Comparison of ENCODE assay signal across 1 cellular context in the genomic region with DNA sequence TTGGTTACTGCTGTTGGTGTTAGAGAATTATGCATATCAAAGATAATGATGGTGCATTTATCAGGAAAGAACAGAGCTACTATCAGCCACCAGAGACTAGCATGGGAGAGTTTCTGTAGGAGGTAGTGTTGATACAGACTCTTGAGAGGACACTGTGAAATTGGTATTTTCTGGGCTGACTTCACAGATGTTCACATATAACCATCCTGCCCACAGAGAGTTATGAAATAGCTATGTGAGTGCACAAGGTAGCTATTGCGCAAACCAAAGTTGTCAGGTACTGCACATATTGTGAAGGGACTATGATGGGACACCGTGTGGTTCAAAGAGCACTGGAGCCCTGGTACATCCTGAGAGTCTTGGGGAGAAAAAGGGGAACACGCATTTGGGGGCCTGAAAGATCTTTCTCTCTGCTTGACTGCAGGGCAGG.
TF ChIP-seq lines count a peak whose summit lies in the region.

No MANE protein-coding gene starts in this region.

TF ChIP-seq in HepG2, 621 proteins besides CTCF, POLR2A, EP300 and RAD21 (continued from another document and continues in another):
- TF ChIP-seq, protein P1, sequence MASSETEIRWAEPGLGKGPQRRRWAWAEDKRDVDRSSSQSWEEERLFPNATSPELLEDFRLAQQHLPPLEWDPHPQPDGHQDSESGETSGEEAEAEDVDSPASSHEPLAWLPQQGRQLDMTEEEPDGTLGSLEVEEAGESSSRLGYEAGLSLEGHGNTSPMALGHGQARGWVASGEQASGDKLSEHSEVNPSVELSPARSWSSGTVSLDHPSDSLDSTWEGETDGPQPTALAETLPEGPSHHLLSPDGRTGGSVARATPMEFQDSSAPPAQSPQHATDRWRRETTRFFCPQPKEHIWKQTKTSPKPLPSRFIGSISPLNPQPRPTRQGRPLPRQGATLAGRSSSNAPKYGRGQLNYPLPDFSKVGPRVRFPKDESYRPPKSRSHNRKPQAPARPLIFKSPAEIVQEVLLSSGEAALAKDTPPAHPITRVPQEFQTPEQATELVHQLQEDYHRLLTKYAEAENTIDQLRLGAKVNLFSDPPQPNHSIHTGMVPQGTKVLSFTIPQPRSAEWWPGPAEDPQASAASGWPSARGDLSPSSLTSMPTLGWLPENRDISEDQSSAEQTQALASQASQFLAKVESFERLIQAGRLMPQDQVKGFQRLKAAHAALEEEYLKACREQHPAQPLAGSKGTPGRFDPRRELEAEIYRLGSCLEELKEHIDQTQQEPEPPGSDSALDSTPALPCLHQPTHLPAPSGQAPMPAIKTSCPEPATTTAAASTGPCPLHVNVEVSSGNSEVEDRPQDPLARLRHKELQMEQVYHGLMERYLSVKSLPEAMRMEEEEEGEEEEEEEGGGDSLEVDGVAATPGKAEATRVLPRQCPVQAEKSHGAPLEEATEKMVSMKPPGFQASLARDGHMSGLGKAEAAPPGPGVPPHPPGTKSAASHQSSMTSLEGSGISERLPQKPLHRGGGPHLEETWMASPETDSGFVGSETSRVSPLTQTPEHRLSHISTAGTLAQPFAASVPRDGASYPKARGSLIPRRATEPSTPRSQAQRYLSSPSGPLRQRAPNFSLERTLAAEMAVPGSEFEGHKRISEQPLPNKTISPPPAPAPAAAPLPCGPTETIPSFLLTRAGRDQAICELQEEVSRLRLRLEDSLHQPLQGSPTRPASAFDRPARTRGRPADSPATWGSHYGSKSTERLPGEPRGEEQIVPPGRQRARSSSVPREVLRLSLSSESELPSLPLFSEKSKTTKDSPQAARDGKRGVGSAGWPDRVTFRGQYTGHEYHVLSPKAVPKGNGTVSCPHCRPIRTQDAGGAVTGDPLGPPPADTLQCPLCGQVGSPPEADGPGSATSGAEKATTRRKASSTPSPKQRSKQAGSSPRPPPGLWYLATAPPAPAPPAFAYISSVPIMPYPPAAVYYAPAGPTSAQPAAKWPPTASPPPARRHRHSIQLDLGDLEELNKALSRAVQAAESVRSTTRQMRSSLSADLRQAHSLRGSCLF (CRISPR knock-in tag; IDR thresholded peaks at IDR 0.05; ENCODE audit: borderline replicate concordance), result no peak
- TF ChIP-seq ZNF557 (CRISPR knock-in tag; IDR thresholded peaks at IDR 0.05) (no peak), NKX3-1 (CRISPR knock-in tag; IDR thresholded peaks at IDR 0.05) (no peak), ZFP62 (CRISPR knock-in tag; IDR thresholded peaks at IDR 0.05) (no peak), ZNF3 (CRISPR knock-in tag; IDR thresholded peaks at IDR 0.05) (no peak), PTBP1 (IDR thresholded peaks at IDR 0.05; ENCODE audit: low read depth, low read length, poor library complexity, severe bottlenecking) (no peak), KAT2B (IDR thresholded peaks at IDR 0.05; ENCODE audit: borderline replicate concordance, low read depth, low read length) (no peak), SAP130 (CRISPR knock-in tag; IDR thresholded peaks at IDR 0.05; ENCODE audit: low read depth) (peak; percentile 72), HNRNPH1 (optimal IDR thresholded peaks at IDR 0.05; ENCODE audit: low read depth, low read length) (no peak), ZNF619 (CRISPR knock-in tag; IDR thresholded peaks at IDR 0.05) (0 out of 2 replicates have a peak, but pooled peaks have one; percentile 48), ZNF367 (CRISPR knock-in tag; IDR thresholded peaks at IDR 0.05; ENCODE audit: borderline replicate concordance) (no peak), MXD4 (CRISPR knock-in tag; IDR thresholded peaks at IDR 0.05) (0 out of 2 replicates have a peak, but pooled peaks have one; percentile 22), ZNF749 (CRISPR knock-in tag; IDR thresholded peaks at IDR 0.05; ENCODE audit: borderline replicate concordance) (no peak), MTF1 (CRISPR knock-in tag; IDR thresholded peaks at IDR 0.05) (no peak), EEA1 (CRISPR knock-in tag; IDR thresholded peaks at IDR 0.05; ENCODE audit: borderline replicate concordance) (no peak), TARDBP (CRISPR knock-in tag; IDR thresholded peaks at IDR 0.05) (peak; percentile 39; the same call in 1 of the 2 replicates), PITX1 (CRISPR knock-in tag; IDR thresholded peaks at IDR 0.05) (peak; percentile 60; the same call in 1 of the 2 replicates), ERF (CRISPR knock-in tag; IDR thresholded peaks at IDR 0.05) (no peak), MBD4 (IDR thresholded peaks at IDR 0.05; ENCODE audit: borderline replicate concordance, low read length) (no peak), ZNF446 (CRISPR knock-in tag; IDR thresholded peaks at IDR 0.05) (no peak), NFIC (IDR thresholded peaks at IDR 0.05; ENCODE audit: low read length) (no peak), ZNF737 (CRISPR knock-in tag; IDR thresholded peaks at IDR 0.05; ENCODE audit: borderline replicate concordance) (no peak), ELF4 (CRISPR knock-in tag; IDR thresholded peaks at IDR 0.05; ENCODE audit: borderline replicate concordance) (no peak), NCOA1 (CRISPR knock-in tag; IDR thresholded peaks at IDR 0.05) (no peak), IKZF4 (CRISPR knock-in tag; IDR thresholded peaks at IDR 0.05; ENCODE audit: borderline replicate concordance, low read depth, not compliant biosample characterization) (no peak), CHCHD3 (CRISPR knock-in tag; IDR thresholded peaks at IDR 0.05) (no peak), HOXA3 (CRISPR knock-in tag; IDR thresholded peaks at IDR 0.05) (peak; percentile 63; the same call in 1 of the 2 replicates), ZNF878 (CRISPR knock-in tag; IDR thresholded peaks at IDR 0.05) (no peak), ZNF703 (CRISPR knock-in tag; IDR thresholded peaks at IDR 0.05; ENCODE audit: borderline replicate concordance) (no peak), KLF13 (CRISPR knock-in tag; IDR thresholded peaks at IDR 0.05) (no peak), ZNF772 (CRISPR knock-in tag; IDR thresholded peaks at IDR 0.05) (no peak), MAZ (IDR thresholded peaks at IDR 0.05; ENCODE audit: borderline replicate concordance, low read depth, low read length) (no peak), MAZ (CRISPR knock-in tag; IDR thresholded peaks at IDR 0.05; ENCODE audit: low read depth) (peak; percentile 51; the same call in 1 of the 2 replicates), ZNF562 (CRISPR knock-in tag; IDR thresholded peaks at IDR 0.05; ENCODE audit: borderline replicate concordance) (no peak), STAT5B (CRISPR knock-in tag; IDR thresholded peaks at IDR 0.05) (no peak), ZNF570 (CRISPR knock-in tag; IDR thresholded peaks at IDR 0.05; ENCODE audit: borderline replicate concordance) (no peak)
- TF ChIP-seq, protein P2, sequence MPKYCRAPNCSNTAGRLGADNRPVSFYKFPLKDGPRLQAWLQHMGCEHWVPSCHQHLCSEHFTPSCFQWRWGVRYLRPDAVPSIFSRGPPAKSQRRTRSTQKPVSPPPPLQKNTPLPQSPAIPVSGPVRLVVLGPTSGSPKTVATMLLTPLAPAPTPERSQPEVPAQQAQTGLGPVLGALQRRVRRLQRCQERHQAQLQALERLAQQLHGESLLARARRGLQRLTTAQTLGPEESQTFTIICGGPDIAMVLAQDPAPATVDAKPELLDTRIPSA (CRISPR knock-in tag; IDR thresholded peaks at IDR 0.05; ENCODE audit: borderline replicate concordance), result no peak
- TF ChIP-seq, protein P3, sequence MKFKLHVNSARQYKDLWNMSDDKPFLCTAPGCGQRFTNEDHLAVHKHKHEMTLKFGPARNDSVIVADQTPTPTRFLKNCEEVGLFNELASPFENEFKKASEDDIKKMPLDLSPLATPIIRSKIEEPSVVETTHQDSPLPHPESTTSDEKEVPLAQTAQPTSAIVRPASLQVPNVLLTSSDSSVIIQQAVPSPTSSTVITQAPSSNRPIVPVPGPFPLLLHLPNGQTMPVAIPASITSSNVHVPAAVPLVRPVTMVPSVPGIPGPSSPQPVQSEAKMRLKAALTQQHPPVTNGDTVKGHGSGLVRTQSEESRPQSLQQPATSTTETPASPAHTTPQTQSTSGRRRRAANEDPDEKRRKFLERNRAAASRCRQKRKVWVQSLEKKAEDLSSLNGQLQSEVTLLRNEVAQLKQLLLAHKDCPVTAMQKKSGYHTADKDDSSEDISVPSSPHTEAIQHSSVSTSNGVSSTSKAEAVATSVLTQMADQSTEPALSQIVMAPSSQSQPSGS (CRISPR knock-in tag; IDR thresholded peaks at IDR 0.05), result peak; percentile 60; the same call in 1 of the 2 replicates
- TF ChIP-seq, protein P4, sequence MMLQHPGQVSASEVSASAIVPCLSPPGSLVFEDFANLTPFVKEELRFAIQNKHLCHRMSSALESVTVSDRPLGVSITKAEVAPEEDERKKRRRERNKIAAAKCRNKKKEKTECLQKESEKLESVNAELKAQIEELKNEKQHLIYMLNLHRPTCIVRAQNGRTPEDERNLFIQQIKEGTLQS (CRISPR knock-in tag; IDR thresholded peaks at IDR 0.05), result no peak
- TF ChIP-seq, protein P5, sequence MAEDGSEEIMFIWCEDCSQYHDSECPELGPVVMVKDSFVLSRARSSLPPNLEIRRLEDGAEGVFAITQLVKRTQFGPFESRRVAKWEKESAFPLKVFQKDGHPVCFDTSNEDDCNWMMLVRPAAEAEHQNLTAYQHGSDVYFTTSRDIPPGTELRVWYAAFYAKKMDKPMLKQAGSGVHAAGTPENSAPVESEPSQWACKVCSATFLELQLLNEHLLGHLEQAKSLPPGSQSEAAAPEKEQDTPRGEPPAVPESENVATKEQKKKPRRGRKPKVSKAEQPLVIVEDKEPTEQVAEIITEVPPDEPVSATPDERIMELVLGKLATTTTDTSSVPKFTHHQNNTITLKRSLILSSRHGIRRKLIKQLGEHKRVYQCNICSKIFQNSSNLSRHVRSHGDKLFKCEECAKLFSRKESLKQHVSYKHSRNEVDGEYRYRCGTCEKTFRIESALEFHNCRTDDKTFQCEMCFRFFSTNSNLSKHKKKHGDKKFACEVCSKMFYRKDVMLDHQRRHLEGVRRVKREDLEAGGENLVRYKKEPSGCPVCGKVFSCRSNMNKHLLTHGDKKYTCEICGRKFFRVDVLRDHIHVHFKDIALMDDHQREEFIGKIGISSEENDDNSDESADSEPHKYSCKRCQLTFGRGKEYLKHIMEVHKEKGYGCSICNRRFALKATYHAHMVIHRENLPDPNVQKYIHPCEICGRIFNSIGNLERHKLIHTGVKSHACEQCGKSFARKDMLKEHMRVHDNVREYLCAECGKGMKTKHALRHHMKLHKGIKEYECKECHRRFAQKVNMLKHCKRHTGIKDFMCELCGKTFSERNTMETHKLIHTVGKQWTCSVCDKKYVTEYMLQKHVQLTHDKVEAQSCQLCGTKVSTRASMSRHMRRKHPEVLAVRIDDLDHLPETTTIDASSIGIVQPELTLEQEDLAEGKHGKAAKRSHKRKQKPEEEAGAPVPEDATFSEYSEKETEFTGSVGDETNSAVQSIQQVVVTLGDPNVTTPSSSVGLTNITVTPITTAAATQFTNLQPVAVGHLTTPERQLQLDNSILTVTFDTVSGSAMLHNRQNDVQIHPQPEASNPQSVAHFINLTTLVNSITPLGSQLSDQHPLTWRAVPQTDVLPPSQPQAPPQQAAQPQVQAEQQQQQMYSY (CRISPR knock-in tag; IDR thresholded peaks at IDR 0.05), result no peak
- TF ChIP-seq, protein P6, sequence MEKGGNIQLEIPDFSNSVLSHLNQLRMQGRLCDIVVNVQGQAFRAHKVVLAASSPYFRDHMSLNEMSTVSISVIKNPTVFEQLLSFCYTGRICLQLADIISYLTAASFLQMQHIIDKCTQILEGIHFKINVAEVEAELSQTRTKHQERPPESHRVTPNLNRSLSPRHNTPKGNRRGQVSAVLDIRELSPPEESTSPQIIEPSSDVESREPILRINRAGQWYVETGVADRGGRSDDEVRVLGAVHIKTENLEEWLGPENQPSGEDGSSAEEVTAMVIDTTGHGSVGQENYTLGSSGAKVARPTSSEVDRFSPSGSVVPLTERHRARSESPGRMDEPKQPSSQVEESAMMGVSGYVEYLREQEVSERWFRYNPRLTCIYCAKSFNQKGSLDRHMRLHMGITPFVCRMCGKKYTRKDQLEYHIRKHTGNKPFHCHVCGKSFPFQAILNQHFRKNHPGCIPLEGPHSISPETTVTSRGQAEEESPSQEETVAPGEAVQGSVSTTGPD (CRISPR knock-in tag; IDR thresholded peaks at IDR 0.05), result no peak
- TF ChIP-seq, protein P7, sequence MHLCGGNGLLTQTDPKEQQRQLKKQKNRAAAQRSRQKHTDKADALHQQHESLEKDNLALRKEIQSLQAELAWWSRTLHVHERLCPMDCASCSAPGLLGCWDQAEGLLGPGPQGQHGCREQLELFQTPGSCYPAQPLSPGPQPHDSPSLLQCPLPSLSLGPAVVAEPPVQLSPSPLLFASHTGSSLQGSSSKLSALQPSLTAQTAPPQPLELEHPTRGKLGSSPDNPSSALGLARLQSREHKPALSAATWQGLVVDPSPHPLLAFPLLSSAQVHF (CRISPR knock-in tag; IDR thresholded peaks at IDR 0.05), result no peak
- TF ChIP-seq, protein P8, sequence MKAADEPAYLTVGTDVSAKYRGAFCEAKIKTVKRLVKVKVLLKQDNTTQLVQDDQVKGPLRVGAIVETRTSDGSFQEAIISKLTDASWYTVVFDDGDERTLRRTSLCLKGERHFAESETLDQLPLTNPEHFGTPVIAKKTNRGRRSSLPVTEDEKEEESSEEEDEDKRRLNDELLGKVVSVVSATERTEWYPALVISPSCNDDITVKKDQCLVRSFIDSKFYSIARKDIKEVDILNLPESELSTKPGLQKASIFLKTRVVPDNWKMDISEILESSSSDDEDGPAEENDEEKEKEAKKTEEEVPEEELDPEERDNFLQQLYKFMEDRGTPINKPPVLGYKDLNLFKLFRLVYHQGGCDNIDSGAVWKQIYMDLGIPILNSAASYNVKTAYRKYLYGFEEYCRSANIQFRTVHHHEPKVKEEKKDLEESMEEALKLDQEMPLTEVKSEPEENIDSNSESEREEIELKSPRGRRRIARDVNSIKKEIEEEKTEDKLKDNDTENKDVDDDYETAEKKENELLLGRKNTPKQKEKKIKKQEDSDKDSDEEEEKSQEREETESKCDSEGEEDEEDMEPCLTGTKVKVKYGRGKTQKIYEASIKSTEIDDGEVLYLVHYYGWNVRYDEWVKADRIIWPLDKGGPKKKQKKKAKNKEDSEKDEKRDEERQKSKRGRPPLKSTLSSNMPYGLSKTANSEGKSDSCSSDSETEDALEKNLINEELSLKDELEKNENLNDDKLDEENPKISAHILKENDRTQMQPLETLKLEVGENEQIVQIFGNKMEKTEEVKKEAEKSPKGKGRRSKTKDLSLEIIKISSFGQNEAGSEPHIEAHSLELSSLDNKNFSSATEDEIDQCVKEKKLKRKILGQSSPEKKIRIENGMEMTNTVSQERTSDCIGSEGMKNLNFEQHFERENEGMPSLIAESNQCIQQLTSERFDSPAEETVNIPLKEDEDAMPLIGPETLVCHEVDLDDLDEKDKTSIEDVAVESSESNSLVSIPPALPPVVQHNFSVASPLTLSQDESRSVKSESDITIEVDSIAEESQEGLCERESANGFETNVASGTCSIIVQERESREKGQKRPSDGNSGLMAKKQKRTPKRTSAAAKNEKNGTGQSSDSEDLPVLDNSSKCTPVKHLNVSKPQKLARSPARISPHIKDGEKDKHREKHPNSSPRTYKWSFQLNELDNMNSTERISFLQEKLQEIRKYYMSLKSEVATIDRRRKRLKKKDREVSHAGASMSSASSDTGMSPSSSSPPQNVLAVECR (CRISPR knock-in tag; IDR thresholded peaks at IDR 0.05; ENCODE audit: borderline replicate concordance), result peak; percentile 37; the same call in 1 of the 2 replicates
- TF ChIP-seq, protein P9, sequence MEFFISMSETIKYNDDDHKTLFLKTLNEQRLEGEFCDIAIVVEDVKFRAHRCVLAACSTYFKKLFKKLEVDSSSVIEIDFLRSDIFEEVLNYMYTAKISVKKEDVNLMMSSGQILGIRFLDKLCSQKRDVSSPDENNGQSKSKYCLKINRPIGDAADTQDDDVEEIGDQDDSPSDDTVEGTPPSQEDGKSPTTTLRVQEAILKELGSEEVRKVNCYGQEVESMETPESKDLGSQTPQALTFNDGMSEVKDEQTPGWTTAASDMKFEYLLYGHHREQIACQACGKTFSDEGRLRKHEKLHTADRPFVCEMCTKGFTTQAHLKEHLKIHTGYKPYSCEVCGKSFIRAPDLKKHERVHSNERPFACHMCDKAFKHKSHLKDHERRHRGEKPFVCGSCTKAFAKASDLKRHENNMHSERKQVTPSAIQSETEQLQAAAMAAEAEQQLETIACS (CRISPR knock-in tag; IDR thresholded peaks at IDR 0.05), result no peak
